Comparison of ENCODE assay signal across 1 cellular context in the genomic region with DNA sequence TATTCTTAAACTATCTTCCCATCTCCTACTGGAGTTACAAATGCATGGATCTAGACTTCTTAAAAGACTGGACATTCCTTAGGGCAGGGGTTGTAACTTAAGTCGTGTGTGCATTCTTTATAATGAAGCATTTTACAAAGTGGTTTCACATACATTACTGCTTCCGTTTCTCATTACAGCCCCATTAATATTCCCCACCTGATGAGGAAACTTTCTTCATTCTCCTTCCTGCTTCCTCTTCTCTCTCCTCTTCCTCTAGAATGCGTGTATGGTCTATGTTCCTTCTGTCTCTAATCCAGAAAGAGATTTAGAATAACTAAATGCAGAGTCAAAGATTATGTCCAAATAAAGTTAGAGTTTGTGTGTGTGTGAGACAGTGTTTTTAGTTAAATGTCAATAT.
TF ChIP-seq lines count a peak whose summit lies in the region.

No MANE protein-coding gene starts in this region.

TF ChIP-seq in A549, 52 proteins besides CTCF, POLR2A, EP300 and RAD21 (continued from another document):
- TF ChIP-seq, protein P1, sequence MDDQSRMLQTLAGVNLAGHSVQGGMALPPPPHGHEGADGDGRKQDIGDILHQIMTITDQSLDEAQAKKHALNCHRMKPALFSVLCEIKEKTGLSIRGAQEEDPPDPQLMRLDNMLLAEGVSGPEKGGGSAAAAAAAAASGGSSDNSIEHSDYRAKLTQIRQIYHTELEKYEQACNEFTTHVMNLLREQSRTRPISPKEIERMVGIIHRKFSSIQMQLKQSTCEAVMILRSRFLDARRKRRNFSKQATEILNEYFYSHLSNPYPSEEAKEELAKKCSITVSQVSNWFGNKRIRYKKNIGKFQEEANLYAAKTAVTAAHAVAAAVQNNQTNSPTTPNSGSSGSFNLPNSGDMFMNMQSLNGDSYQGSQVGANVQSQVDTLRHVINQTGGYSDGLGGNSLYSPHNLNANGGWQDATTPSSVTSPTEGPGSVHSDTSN (IDR thresholded peaks at IDR 0.05) = no peak
- TF ChIP-seq RNF2 (IDR thresholded peaks at IDR 0.05; ENCODE audit: borderline replicate concordance, low read depth) (no peak), ELK1 (IDR thresholded peaks at IDR 0.05; ENCODE audit: low read depth, low read length) (no peak), SREBF2 (IDR thresholded peaks at IDR 0.05) (no peak), BCL3 (IDR thresholded peaks at IDR 0.05) (no peak), HOXB13 (CRISPR knock-in tag; IDR thresholded peaks at IDR 0.05; ENCODE audit: low read depth) (no peak), NR3C1 (IDR thresholded peaks at IDR 0.05) (no peak), MYC (IDR thresholded peaks at IDR 0.05; ENCODE audit: borderline replicate concordance, low read length) (no peak), HOXB5 (CRISPR knock-in tag; IDR thresholded peaks at IDR 0.05) (no peak), JUNB (IDR thresholded peaks at IDR 0.05) (no peak), ZC3H11A (IDR thresholded peaks at IDR 0.05) (no peak), HOXA7 (CRISPR knock-in tag; IDR thresholded peaks at IDR 0.05) (no peak), MAZ (IDR thresholded peaks at IDR 0.05; ENCODE audit: borderline replicate concordance, low read depth, low read length) (no peak)
